ENCODE assay signal across 13 cellular contexts in genomic region chr3:185729335-185729715, GRCh38.
DNase-seq lines count a peak whose midpoint lies in the region; ATAC-seq and TF ChIP-seq lines count a peak whose summit lies in the region.
"Had no signal": no experiment of that assay in that cellular context is flagged by ENCODE, and none has a peak within 500 bp of the region (broad histone marks: within the 10 kb centered on the region; RNA-seq: fewer than 3 reads in every experiment).

No MANE protein-coding gene starts in this region.

- peaks cover 34% of the 10 kb centered on the region; the same call in 1 of the 2 replicates for H4K20me1 ChIP-seq in GM23338 (replicated peaks; ENCODE audit: insufficient read depth)

- peaks cover 94% of the 10 kb centered on the region for H3K79me2 ChIP-seq in GM23338 (replicated peaks; ENCODE audit: insufficient read depth)

- no peak for TF ChIP-seq POLR2A in prostate gland (IDR thresholded peaks at IDR 0.05)

- no peak overlapping the region for H3K4me3 Mint-ChIP-seq in GM23338
- H3K4me3 Mint-ChIP-seq in stimulated activated effector memory CD8-positive, alpha-beta T cell treated with anti-CD3 and anti-CD28 coated beads, Interleukin-12 subunit alpha, Interleukin-12 subunit beta, amount 100 ng/mL, for 72 hours = no peak overlapping the region
- H3K4me3 Mint-ChIP-seq: natural killer cell treated with Interleukin-12 subunit alpha and Interleukin-12 subunit beta and Interleukin-15 and Interleukin-18, amount 100 ng/mL, for 72 hours had no signal

- no peak overlapping the region for H2AFZ ChIP-seq in GM23338

- H3K27me3 ChIP-seq in GM23338 (ENCODE audit: insufficient read depth) (no peaks in the 10 kb centered on the region), prostate gland (replicated peaks; ENCODE audit: insufficient read depth) (no peaks in the 10 kb centered on the region)

- no peak overlapping the region for H3K4me2 ChIP-seq in GM23338

- H3K9me2 ChIP-seq in GM23338 (ENCODE audit: insufficient read depth) = no peaks in the 10 kb centered on the region

- TF ChIP-seq CTCF in GM23338 (conservative IDR thresholded peaks at IDR 0.05; ENCODE audit: low read depth in 2 of 2) (no peak), prostate gland (IDR thresholded peaks at IDR 0.05) (no peak)

- no peaks in the 10 kb centered on the region for H3K9me3 Mint-ChIP-seq in GM23338
- H3K9me3 Mint-ChIP-seq in stimulated activated effector memory CD8-positive, alpha-beta T cell treated with anti-CD3 and anti-CD28 coated beads, Interleukin-12 subunit alpha, Interleukin-12 subunit beta, amount 100 ng/mL, for 72 hours = no peaks in the 10 kb centered on the region
- H3K9me3 Mint-ChIP-seq: natural killer cell treated with Interleukin-12 subunit alpha and Interleukin-12 subunit beta and Interleukin-15 and Interleukin-18, amount 100 ng/mL, for 72 hours had no signal

- peak overlapping the region; percentile 88; the same call in 1 of the 2 replicates for H3K27ac Mint-ChIP-seq in GM23338
- no peak overlapping the region for H3K27ac Mint-ChIP-seq in stimulated activated effector memory CD8-positive, alpha-beta T cell treated with anti-CD3 and anti-CD28 coated beads, Interleukin-12 subunit alpha, Interleukin-12 subunit beta, amount 100 ng/mL, for 72 hours
- H3K27ac Mint-ChIP-seq: natural killer cell treated with Interleukin-12 subunit alpha and Interleukin-12 subunit beta and Interleukin-15 and Interleukin-18, amount 100 ng/mL, for 72 hours had no signal

- DNase-seq in GM23338 (ENCODE audit: low spot score) (no peak), RPMI7951 (ENCODE audit: low read depth) (peak; percentile 59), prostate gland (ENCODE audit: low spot score) (no peak), DMS53 (lab: John Stamatoyannopoulos, UW) (no peak), nucleus accumbens (lab: John Stamatoyannopoulos, UW) (no peak)
- no peak for DNase-seq in stimulated activated effector memory CD8-positive, alpha-beta T cell treated with anti-CD3 and anti-CD28 coated beads, Interleukin-12 subunit alpha, Interleukin-12 subunit beta, amount 100 ng/mL, for 72 hours (ENCODE audit: low spot score in 2 of 2)
- DNase-seq: kidney; NCI-H146; NK-92 treated with Interleukin-12 subunit alpha and Interleukin-12 subunit beta, amount 100 ng/mL, for 24 hours; stimulated activated CD8-positive, alpha-beta memory T cell treated with anti-CD3 and anti-CD28 coated beads, Interleukin-4, amount 100 ng/mL, for 48 hours had no signal

- peaks cover 73% of the 10 kb centered on the region for H3K4me1 ChIP-seq in GM23338 (ENCODE audit: insufficient read depth)
- no peaks in the 10 kb centered on the region for H3K4me1 ChIP-seq in prostate gland (replicated peaks)

- H3K4me3 ChIP-seq in GM23338 = no peak overlapping the region
- H3K4me3 ChIP-seq in prostate gland = no peak overlapping the region

- intact Hi-C loops in prostate gland (cut with DNase I) = no loop called here

- ATAC-seq in GM23338 (no peak), esophagus mucosa (peak; percentile 67)
- peak; percentile 67 for ATAC-seq in stimulated activated effector memory CD8-positive, alpha-beta T cell treated with anti-CD3 and anti-CD28 coated beads, Interleukin-12 subunit alpha, Interleukin-12 subunit beta, amount 100 ng/mL, for 72 hours

- peaks cover 63% of the 10 kb centered on the region for H3K4me1 Mint-ChIP-seq in GM23338
- no peaks in the 10 kb centered on the region for H3K4me1 Mint-ChIP-seq in stimulated activated effector memory CD8-positive, alpha-beta T cell treated with anti-CD3 and anti-CD28 coated beads, Interleukin-12 subunit alpha, Interleukin-12 subunit beta, amount 100 ng/mL, for 72 hours

- H3K9me3 ChIP-seq in prostate gland = no peaks in the 10 kb centered on the region

- no peaks in the 10 kb centered on the region for H3F3A ChIP-seq in GM23338 (replicated peaks; ENCODE audit: low read depth)

- H3K27me3 Mint-ChIP-seq in GM23338 (ENCODE audit: insufficient read depth, low read depth, poor library complexity) = peaks cover 8% of the 10 kb centered on the region

- H3K36me3 ChIP-seq in GM23338 (ENCODE audit: insufficient read depth) (no peaks in the 10 kb centered on the region), prostate gland (no peaks in the 10 kb centered on the region)

- WGBS in prostate gland = 90% methylated on average over 4 of the region's 4 CpGs

- no peaks in the 10 kb centered on the region; the same call in 2 of the 3 replicates for H3K36me3 Mint-ChIP-seq in GM23338 (ENCODE audit: low read depth)
- H3K36me3 Mint-ChIP-seq in stimulated activated effector memory CD8-positive, alpha-beta T cell treated with anti-CD3 and anti-CD28 coated beads, Interleukin-12 subunit alpha, Interleukin-12 subunit beta, amount 100 ng/mL, for 72 hours = peaks cover 5% of the 10 kb centered on the region
- H3K36me3 Mint-ChIP-seq: natural killer cell treated with Interleukin-12 subunit alpha and Interleukin-12 subunit beta and Interleukin-15 and Interleukin-18, amount 100 ng/mL, for 72 hours had no signal

- H3K27ac ChIP-seq in GM23338 (ENCODE audit: low read depth) = peak overlapping the region; percentile 71; the same call in 1 of the 2 replicates
- no peak overlapping the region for H3K27ac ChIP-seq in prostate gland
- H3K27ac ChIP-seq: HL-60 had no signal

TF ChIP-seq in GM23338, 12 proteins besides CTCF, POLR2A, EP300 and RAD21 (continues in another document):
- TF ChIP-seq CREB1 (CRISPR knock-in tag; IDR thresholded peaks at IDR 0.05; ENCODE audit: low read depth) = no peak
- no peak for TF ChIP-seq ZNF462 (CRISPR knock-in tag; IDR thresholded peaks at IDR 0.05)
- TF ChIP-seq POLR2AphosphoS5 (IDR thresholded peaks at IDR 0.05; ENCODE audit: low read depth) = no peak
- no peak for TF ChIP-seq EZH2phosphoT487 (IDR thresholded peaks at IDR 0.05; ENCODE audit: unreplicated experiment)
- TF ChIP-seq JUNB (IDR thresholded peaks at IDR 0.05; ENCODE audit: unreplicated experiment) = no peak
- TF ChIP-seq EZH2 (IDR thresholded peaks at IDR 0.05; ENCODE audit: low read depth, unreplicated experiment) = no peak
- TF ChIP-seq ZNF331 (CRISPR knock-in tag; IDR thresholded peaks at IDR 0.05; ENCODE audit: low read depth) = no peak
